ENCODE assay signal across 1 cellular context in the genomic region with DNA sequence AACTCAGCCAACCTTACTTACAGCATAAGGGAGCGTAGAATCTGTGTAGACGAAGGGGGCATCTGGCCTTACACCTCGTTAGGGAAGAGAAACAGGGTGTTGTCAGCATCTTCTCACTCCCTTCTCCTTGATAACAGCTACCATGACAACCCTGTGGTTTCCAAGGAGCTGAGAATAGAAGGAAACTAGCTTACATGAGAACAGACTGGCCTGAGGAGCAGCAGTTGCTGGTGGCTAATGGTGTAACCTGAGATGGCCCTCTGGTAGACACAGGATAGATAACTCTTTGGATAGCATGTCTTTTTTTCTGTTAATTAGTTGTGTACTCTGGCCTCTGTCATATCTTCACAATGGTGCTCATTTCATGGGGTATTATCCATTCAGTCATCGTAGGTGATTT.
TF ChIP-seq lines count a peak whose summit lies in the region.

No MANE protein-coding gene starts in this region.

TF ChIP-seq in SK-N-SH treated with all-trans-retinoic acid at 6 μM for 48 hours, 23 proteins besides CTCF, POLR2A, EP300 and RAD21 (continued from another document):
- no peak for TF ChIP-seq PATZ1 (CRISPR knock-in tag; IDR thresholded peaks at IDR 0.05; ENCODE audit: borderline replicate concordance)
- no peak for TF ChIP-seq BACH2 (CRISPR knock-in tag; IDR thresholded peaks at IDR 0.05; ENCODE audit: borderline replicate concordance)
- no peak for TF ChIP-seq ZC3H10 (CRISPR knock-in tag; IDR thresholded peaks at IDR 0.05)
- no peak for TF ChIP-seq ZFP30 (CRISPR knock-in tag; IDR thresholded peaks at IDR 0.05)
